1 cellular context compared by ENCODE assay signal in the genomic region with DNA sequence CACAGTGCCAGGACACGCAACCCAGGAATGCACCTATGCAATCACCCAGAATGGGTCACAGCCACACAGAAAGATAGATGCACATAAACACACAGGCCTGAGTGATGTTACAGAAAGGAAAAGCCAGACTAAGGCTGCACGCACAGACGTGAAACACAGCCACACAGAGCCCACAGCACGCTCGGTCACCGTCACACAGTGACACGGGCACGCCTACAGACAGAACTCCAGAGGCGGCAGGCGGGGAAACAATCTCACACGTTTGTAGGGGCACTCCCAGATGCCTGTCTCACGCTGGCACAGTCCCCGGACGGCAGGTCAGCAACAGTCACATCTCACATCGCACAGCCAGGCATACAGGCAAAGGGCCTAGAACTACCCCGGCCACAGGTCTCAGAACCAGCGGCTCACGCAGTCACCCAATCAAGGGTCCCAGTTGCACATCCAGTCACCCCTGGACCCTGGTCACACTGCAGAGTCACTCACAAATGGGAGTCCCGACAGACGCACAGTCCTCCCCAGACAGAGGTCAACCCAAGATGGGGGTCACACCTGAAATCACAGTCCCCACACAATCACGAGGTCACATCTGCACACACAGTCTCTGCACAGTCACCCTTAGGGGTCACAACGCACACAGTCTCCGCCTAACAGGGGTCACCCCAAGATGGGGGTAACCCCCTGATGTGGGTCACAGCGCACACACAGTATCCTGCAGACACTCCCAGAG.
TF ChIP-seq lines count a peak whose summit lies in the region.

No MANE protein-coding gene starts in this region.

TF ChIP-seq in HepG2, 621 proteins besides CTCF, POLR2A, EP300 and RAD21 (continued from another document and continues in another):
- peak; percentile 64; the same call in 1 of the 2 replicates for TF ChIP-seq ZNF687 (CRISPR knock-in tag; IDR thresholded peaks at IDR 0.05)
- TF ChIP-seq ZSCAN25 (CRISPR knock-in tag; IDR thresholded peaks at IDR 0.05): no peak
- no peak for TF ChIP-seq CREM (IDR thresholded peaks at IDR 0.05)
- TF ChIP-seq CREM (CRISPR knock-in tag; IDR thresholded peaks at IDR 0.05): no peak
- TF ChIP-seq ZNF10 (CRISPR knock-in tag; IDR thresholded peaks at IDR 0.05; ENCODE audit: borderline replicate concordance, low read depth): no peak
- TF ChIP-seq DNMT3B (CRISPR knock-in tag; conservative IDR thresholded peaks at IDR 0.05): no peak
- TF ChIP-seq ZFX (CRISPR knock-in tag; IDR thresholded peaks at IDR 0.05; ENCODE audit: low read depth): peak; percentile 21; the same call in 1 of the 2 replicates
- TF ChIP-seq, protein P1, sequence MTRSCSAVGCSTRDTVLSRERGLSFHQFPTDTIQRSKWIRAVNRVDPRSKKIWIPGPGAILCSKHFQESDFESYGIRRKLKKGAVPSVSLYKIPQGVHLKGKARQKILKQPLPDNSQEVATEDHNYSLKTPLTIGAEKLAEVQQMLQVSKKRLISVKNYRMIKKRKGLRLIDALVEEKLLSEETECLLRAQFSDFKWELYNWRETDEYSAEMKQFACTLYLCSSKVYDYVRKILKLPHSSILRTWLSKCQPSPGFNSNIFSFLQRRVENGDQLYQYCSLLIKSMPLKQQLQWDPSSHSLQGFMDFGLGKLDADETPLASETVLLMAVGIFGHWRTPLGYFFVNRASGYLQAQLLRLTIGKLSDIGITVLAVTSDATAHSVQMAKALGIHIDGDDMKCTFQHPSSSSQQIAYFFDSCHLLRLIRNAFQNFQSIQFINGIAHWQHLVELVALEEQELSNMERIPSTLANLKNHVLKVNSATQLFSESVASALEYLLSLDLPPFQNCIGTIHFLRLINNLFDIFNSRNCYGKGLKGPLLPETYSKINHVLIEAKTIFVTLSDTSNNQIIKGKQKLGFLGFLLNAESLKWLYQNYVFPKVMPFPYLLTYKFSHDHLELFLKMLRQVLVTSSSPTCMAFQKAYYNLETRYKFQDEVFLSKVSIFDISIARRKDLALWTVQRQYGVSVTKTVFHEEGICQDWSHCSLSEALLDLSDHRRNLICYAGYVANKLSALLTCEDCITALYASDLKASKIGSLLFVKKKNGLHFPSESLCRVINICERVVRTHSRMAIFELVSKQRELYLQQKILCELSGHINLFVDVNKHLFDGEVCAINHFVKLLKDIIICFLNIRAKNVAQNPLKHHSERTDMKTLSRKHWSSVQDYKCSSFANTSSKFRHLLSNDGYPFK (CRISPR knock-in tag; IDR thresholded peaks at IDR 0.05; ENCODE audit: borderline replicate concordance): peak; percentile 58; the same call in 1 of the 2 replicates
- TF ChIP-seq RNF2 (conservative IDR thresholded peaks at IDR 0.05; ENCODE audit: low read depth): no peak
- TF ChIP-seq SNAPC4 (CRISPR knock-in tag; IDR thresholded peaks at IDR 0.05): no peak
- TF ChIP-seq, protein P2, sequence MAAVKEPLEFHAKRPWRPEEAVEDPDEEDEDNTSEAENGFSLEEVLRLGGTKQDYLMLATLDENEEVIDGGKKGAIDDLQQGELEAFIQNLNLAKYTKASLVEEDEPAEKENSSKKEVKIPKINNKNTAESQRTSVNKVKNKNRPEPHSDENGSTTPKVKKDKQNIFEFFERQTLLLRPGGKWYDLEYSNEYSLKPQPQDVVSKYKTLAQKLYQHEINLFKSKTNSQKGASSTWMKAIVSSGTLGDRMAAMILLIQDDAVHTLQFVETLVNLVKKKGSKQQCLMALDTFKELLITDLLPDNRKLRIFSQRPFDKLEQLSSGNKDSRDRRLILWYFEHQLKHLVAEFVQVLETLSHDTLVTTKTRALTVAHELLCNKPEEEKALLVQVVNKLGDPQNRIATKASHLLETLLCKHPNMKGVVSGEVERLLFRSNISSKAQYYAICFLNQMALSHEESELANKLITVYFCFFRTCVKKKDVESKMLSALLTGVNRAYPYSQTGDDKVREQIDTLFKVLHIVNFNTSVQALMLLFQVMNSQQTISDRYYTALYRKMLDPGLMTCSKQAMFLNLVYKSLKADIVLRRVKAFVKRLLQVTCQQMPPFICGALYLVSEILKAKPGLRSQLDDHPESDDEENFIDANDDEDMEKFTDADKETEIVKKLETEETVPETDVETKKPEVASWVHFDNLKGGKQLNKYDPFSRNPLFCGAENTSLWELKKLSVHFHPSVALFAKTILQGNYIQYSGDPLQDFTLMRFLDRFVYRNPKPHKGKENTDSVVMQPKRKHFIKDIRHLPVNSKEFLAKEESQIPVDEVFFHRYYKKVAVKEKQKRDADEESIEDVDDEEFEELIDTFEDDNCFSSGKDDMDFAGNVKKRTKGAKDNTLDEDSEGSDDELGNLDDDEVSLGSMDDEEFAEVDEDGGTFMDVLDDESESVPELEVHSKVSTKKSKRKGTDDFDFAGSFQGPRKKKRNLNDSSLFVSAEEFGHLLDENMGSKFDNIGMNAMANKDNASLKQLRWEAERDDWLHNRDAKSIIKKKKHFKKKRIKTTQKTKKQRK (IDR thresholded peaks at IDR 0.05; ENCODE audit: low read length): no peak
- no peak for TF ChIP-seq IRF2 (CRISPR knock-in tag; IDR thresholded peaks at IDR 0.05)
- TF ChIP-seq NAIF1 (CRISPR knock-in tag; IDR thresholded peaks at IDR 0.05; ENCODE audit: borderline replicate concordance): no peak
- peak; percentile 65; the same call in 1 of the 2 replicates for TF ChIP-seq CAMTA2 (CRISPR knock-in tag; IDR thresholded peaks at IDR 0.05; ENCODE audit: borderline replicate concordance)
- TF ChIP-seq ZBTB10 (CRISPR knock-in tag; IDR thresholded peaks at IDR 0.05; ENCODE audit: borderline replicate concordance): peak; percentile 44; the same call in 1 of the 2 replicates
- 0 out of 2 replicates have a peak, but pooled peaks have one; percentile 15 for TF ChIP-seq HIVEP1 (CRISPR knock-in tag; IDR thresholded peaks at IDR 0.05)
- TF ChIP-seq, protein P3, sequence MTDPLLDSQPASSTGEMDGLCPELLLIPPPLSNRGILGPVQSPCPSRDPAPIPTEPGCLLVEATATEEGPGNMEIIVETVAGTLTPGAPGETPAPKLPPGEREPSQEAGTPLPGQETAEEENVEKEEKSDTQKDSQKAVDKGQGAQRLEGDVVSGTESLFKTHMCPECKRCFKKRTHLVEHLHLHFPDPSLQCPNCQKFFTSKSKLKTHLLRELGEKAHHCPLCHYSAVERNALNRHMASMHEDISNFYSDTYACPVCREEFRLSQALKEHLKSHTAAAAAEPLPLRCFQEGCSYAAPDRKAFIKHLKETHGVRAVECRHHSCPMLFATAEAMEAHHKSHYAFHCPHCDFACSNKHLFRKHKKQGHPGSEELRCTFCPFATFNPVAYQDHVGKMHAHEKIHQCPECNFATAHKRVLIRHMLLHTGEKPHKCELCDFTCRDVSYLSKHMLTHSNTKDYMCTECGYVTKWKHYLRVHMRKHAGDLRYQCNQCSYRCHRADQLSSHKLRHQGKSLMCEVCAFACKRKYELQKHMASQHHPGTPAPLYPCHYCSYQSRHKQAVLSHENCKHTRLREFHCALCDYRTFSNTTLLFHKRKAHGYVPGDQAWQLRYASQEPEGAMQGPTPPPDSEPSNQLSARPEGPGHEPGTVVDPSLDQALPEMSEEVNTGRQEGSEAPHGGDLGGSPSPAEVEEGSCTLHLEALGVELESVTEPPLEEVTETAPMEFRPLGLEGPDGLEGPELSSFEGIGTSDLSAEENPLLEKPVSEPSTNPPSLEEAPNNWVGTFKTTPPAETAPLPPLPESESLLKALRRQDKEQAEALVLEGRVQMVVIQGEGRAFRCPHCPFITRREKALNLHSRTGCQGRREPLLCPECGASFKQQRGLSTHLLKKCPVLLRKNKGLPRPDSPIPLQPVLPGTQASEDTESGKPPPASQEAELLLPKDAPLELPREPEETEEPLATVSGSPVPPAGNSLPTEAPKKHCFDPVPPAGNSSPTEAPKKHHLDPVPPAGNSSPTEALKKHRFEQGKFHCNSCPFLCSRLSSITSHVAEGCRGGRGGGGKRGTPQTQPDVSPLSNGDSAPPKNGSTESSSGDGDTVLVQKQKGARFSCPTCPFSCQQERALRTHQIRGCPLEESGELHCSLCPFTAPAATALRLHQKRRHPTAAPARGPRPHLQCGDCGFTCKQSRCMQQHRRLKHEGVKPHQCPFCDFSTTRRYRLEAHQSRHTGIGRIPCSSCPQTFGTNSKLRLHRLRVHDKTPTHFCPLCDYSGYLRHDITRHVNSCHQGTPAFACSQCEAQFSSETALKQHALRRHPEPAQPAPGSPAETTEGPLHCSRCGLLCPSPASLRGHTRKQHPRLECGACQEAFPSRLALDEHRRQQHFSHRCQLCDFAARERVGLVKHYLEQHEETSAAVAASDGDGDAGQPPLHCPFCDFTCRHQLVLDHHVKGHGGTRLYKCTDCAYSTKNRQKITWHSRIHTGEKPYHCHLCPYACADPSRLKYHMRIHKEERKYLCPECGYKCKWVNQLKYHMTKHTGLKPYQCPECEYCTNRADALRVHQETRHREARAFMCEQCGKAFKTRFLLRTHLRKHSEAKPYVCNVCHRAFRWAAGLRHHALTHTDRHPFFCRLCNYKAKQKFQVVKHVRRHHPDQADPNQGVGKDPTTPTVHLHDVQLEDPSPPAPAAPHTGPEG (CRISPR knock-in tag; IDR thresholded peaks at IDR 0.05): peak; percentile 11; the same call in 1 of the 2 replicates
